Comparison of ENCODE assay signal across 1 cellular context in genomic region chr19:680287-681028, GRCh38.
TF ChIP-seq lines count a peak whose summit lies in the region.

No MANE protein-coding gene starts in this region.

TF ChIP-seq in HepG2, 621 proteins besides CTCF, POLR2A, EP300 and RAD21 (continued from another document and continues in another):
- no peak for TF ChIP-seq SIX4 (CRISPR knock-in tag; IDR thresholded peaks at IDR 0.05)
- TF ChIP-seq REL (CRISPR knock-in tag; conservative IDR thresholded peaks at IDR 0.05): no peak
- no peak for TF ChIP-seq TBX3 (IDR thresholded peaks at IDR 0.05; ENCODE audit: borderline replicate concordance)
- no peak for TF ChIP-seq CENPX (CRISPR knock-in tag; IDR thresholded peaks at IDR 0.05)
- TF ChIP-seq GTF2F1 (IDR thresholded peaks at IDR 0.05; ENCODE audit: low read length): no peak
- TF ChIP-seq HDAC6 (IDR thresholded peaks at IDR 0.05; ENCODE audit: low read depth, low read length): no peak
- TF ChIP-seq PHF20 (CRISPR knock-in tag; IDR thresholded peaks at IDR 0.05): no peak
- no peak for TF ChIP-seq ZNF275 (CRISPR knock-in tag; IDR thresholded peaks at IDR 0.05; ENCODE audit: borderline replicate concordance)
- TF ChIP-seq ZNF644 (CRISPR knock-in tag; IDR thresholded peaks at IDR 0.05; ENCODE audit: low read depth): no peak
- TF ChIP-seq SMARCE1 (IDR thresholded peaks at IDR 0.05; ENCODE audit: borderline replicate concordance): no peak
- TF ChIP-seq SNAPC5 (CRISPR knock-in tag; IDR thresholded peaks at IDR 0.05; ENCODE audit: borderline replicate concordance): no peak
- TF ChIP-seq NFYC (CRISPR knock-in tag; IDR thresholded peaks at IDR 0.05): peak; percentile 7; the same call in 1 of the 2 replicates
- no peak for TF ChIP-seq ZNF343 (CRISPR knock-in tag; IDR thresholded peaks at IDR 0.05)
- TF ChIP-seq ZNF614 (CRISPR knock-in tag; IDR thresholded peaks at IDR 0.05; ENCODE audit: borderline replicate concordance): no peak
- TF ChIP-seq TBP (CRISPR knock-in tag; IDR thresholded peaks at IDR 0.05): no peak
- TF ChIP-seq KDM2A (CRISPR knock-in tag; IDR thresholded peaks at IDR 0.05; ENCODE audit: borderline replicate concordance, low read depth): peak; percentile 54; the same call in 1 of the 2 replicates
- no peak for TF ChIP-seq HMG20A (CRISPR knock-in tag; IDR thresholded peaks at IDR 0.05; ENCODE audit: borderline replicate concordance)
- no peak for TF ChIP-seq GZF1 (CRISPR knock-in tag; IDR thresholded peaks at IDR 0.05)
- no peak for TF ChIP-seq RORA (CRISPR knock-in tag; IDR thresholded peaks at IDR 0.05)
- no peak for TF ChIP-seq ARHGAP35 (CRISPR knock-in tag; IDR thresholded peaks at IDR 0.05; ENCODE audit: borderline replicate concordance)
- no peak for TF ChIP-seq CREM (IDR thresholded peaks at IDR 0.05)
- no peak for TF ChIP-seq CREM (CRISPR knock-in tag; IDR thresholded peaks at IDR 0.05)
- TF ChIP-seq NKX3-1 (CRISPR knock-in tag; IDR thresholded peaks at IDR 0.05): no peak
- TF ChIP-seq PRPF4 (IDR thresholded peaks at IDR 0.05; ENCODE audit: low read depth, low read length, poor library complexity, severe bottlenecking): no peak
- no peak for TF ChIP-seq SRF (IDR thresholded peaks at IDR 0.05; ENCODE audit: low read depth, low read length)
- TF ChIP-seq MED8 (CRISPR knock-in tag; IDR thresholded peaks at IDR 0.05; ENCODE audit: insufficient replicate concordance): no peak
- no peak for TF ChIP-seq ZNF3 (CRISPR knock-in tag; IDR thresholded peaks at IDR 0.05)
- no peak for TF ChIP-seq MYNN (CRISPR knock-in tag; IDR thresholded peaks at IDR 0.05; ENCODE audit: low read depth)
- TF ChIP-seq TAF1 (CRISPR knock-in tag; IDR thresholded peaks at IDR 0.05): peak; percentile 42; the same call in 1 of the 2 replicates
- TF ChIP-seq USF2 (IDR thresholded peaks at IDR 0.05; ENCODE audit: low read depth, low read length): peak; percentile 40; the same call in 1 of the 2 replicates
- TF ChIP-seq USF2 (CRISPR knock-in tag; IDR thresholded peaks at IDR 0.05; ENCODE audit: borderline replicate concordance): peak; percentile 80
- no peak for TF ChIP-seq ZBTB40 (IDR thresholded peaks at IDR 0.05)
- TF ChIP-seq ZBTB40 (CRISPR knock-in tag; IDR thresholded peaks at IDR 0.05): no peak
- no peak for TF ChIP-seq ZNF556 (CRISPR knock-in tag; IDR thresholded peaks at IDR 0.05; ENCODE audit: borderline replicate concordance)
- peak; percentile 26; the same call in 1 of the 2 replicates for TF ChIP-seq ZSCAN25 (CRISPR knock-in tag; IDR thresholded peaks at IDR 0.05)
- no peak for TF ChIP-seq NCOA5 (CRISPR knock-in tag; IDR thresholded peaks at IDR 0.05)
- no peak for TF ChIP-seq ZNF280D (CRISPR knock-in tag; IDR thresholded peaks at IDR 0.05)
- TF ChIP-seq SMAD1 (CRISPR knock-in tag; IDR thresholded peaks at IDR 0.05; ENCODE audit: borderline replicate concordance, low read depth): no peak
- no peak for TF ChIP-seq ZMAT3 (CRISPR knock-in tag; conservative IDR thresholded peaks at IDR 0.05)
- TF ChIP-seq HOMEZ (CRISPR knock-in tag; IDR thresholded peaks at IDR 0.05; ENCODE audit: low read depth): no peak
- peak; percentile 40; the same call in 1 of the 2 replicates for TF ChIP-seq ZNF639 (CRISPR knock-in tag; conservative IDR thresholded peaks at IDR 0.05)
- no peak for TF ChIP-seq ZFAT (CRISPR knock-in tag; conservative IDR thresholded peaks at IDR 0.05)
- TF ChIP-seq GLI4 (CRISPR knock-in tag; IDR thresholded peaks at IDR 0.05; ENCODE audit: borderline replicate concordance): no peak
- no peak; the same call in 1 of the 2 replicates for TF ChIP-seq TFDP2 (CRISPR knock-in tag; IDR thresholded peaks at IDR 0.05)
